ENCODE assay signal across 1 cellular context in the genomic region with DNA sequence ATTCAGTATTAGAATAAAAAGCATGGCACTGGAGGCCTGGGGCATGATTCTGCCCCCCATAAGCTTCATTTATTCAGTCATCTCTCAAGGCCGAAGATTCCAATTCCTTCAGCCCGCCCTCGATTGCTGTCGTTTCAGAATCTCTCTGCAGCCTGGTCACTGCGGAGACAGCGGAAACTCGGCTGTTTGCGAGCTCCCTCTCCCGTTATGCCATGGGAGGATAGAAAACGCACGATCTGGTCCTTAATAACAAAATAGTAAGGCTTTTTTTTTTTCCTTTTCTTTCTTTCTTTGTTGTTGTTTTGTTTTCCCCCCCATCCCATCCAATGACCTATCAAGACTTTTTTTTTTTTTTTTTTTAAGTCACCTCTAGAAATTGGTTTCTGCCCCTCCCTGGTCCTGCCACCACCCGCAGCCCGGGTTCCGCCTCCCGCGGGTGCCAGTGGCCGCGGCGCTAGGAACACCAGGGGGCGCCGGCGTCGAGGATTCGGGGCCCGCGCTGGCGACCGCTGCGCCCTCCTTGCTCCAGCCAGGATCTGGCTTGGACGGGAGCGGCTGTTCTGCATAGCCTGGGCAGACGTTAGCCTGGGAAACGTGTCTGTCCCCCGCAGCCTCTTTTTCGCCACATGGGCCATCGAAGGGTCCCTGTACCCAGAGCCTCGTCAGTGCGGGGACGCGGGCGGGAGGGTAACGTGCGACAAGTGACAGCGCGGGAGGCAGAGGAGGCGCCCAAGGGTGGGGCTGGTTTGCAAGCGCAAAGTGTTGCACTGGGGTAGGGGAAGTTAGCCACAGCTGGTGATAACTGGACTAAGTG.
A peak's percentile ranks its signal among the peaks of the same experiment; 100 is the strongest.
TF ChIP-seq lines count a peak whose summit lies in the region.

No MANE protein-coding gene starts in this region.

TF ChIP-seq in HepG2, 621 proteins besides CTCF, POLR2A, EP300 and RAD21 (continued from another document and continues in another):
- TF ChIP-seq, protein P1, sequence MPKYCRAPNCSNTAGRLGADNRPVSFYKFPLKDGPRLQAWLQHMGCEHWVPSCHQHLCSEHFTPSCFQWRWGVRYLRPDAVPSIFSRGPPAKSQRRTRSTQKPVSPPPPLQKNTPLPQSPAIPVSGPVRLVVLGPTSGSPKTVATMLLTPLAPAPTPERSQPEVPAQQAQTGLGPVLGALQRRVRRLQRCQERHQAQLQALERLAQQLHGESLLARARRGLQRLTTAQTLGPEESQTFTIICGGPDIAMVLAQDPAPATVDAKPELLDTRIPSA (CRISPR knock-in tag; IDR thresholded peaks at IDR 0.05; ENCODE audit: borderline replicate concordance): no peak
- TF ChIP-seq ZNF777 (CRISPR knock-in tag; IDR thresholded peaks at IDR 0.05) (peak; percentile 49; the same call in 1 of the 2 replicates), RELA (CRISPR knock-in tag; IDR thresholded peaks at IDR 0.05) (no peak), ZNF225 (CRISPR knock-in tag; IDR thresholded peaks at IDR 0.05) (no peak; the same call in 1 of the 2 replicates), GABPB1 (CRISPR knock-in tag; IDR thresholded peaks at IDR 0.05) (peak; percentile 63; the same call in 1 of the 2 replicates), ZNF331 (CRISPR knock-in tag; IDR thresholded peaks at IDR 0.05) (peak; percentile 78; the same call in 1 of the 2 replicates), ZNF709 (CRISPR knock-in tag; IDR thresholded peaks at IDR 0.05) (no peak), NCOR1 (IDR thresholded peaks at IDR 0.05; ENCODE audit: borderline replicate concordance, low read length) (no peak), ZSCAN9 (CRISPR knock-in tag; IDR thresholded peaks at IDR 0.05; ENCODE audit: borderline replicate concordance) (no peak), ZNF496 (CRISPR knock-in tag; IDR thresholded peaks at IDR 0.05; ENCODE audit: insufficient replicate concordance) (no peak), BCL6 (CRISPR knock-in tag; IDR thresholded peaks at IDR 0.05) (0 out of 2 replicates have a peak, but pooled peaks have one; percentile 14), ETV5 (CRISPR knock-in tag; IDR thresholded peaks at IDR 0.05; ENCODE audit: borderline replicate concordance) (no peak), ZNF652 (CRISPR knock-in tag; IDR thresholded peaks at IDR 0.05; ENCODE audit: borderline replicate concordance, low read depth) (no peak), ZNF788 (CRISPR knock-in tag; IDR thresholded peaks at IDR 0.05; ENCODE audit: borderline replicate concordance) (no peak), MXI1 (IDR thresholded peaks at IDR 0.05; ENCODE audit: borderline replicate concordance, low read depth, low read length) (no peak), ZNF354B (CRISPR knock-in tag; IDR thresholded peaks at IDR 0.05) (no peak), SRY (CRISPR knock-in tag; IDR thresholded peaks at IDR 0.05) (no peak), PCBP1 (IDR thresholded peaks at IDR 0.05; ENCODE audit: borderline replicate concordance, low read depth, low read length) (no peak), EZH2 (conservative IDR thresholded peaks at IDR 0.05; ENCODE audit: low read depth, low read length) (no peak), ZNF230 (CRISPR knock-in tag; IDR thresholded peaks at IDR 0.05) (no peak), ZNF841 (CRISPR knock-in tag; IDR thresholded peaks at IDR 0.05; ENCODE audit: borderline replicate concordance) (no peak), TOE1 (CRISPR knock-in tag; IDR thresholded peaks at IDR 0.05) (no peak), ARID2 (CRISPR knock-in tag; IDR thresholded peaks at IDR 0.05; ENCODE audit: borderline replicate concordance) (no peak), FOXO1 (CRISPR knock-in tag; IDR thresholded peaks at IDR 0.05) (no peak), MYC (CRISPR knock-in tag; IDR thresholded peaks at IDR 0.05; ENCODE audit: borderline replicate concordance) (no peak; the same call in 1 of the 2 replicates), NR1H2 (CRISPR knock-in tag; IDR thresholded peaks at IDR 0.05; ENCODE audit: borderline replicate concordance, low read depth) (no peak), KAT8 (CRISPR knock-in tag; IDR thresholded peaks at IDR 0.05) (0 out of 2 replicates have a peak, but pooled peaks have one; percentile 28)
- TF ChIP-seq, protein P2, sequence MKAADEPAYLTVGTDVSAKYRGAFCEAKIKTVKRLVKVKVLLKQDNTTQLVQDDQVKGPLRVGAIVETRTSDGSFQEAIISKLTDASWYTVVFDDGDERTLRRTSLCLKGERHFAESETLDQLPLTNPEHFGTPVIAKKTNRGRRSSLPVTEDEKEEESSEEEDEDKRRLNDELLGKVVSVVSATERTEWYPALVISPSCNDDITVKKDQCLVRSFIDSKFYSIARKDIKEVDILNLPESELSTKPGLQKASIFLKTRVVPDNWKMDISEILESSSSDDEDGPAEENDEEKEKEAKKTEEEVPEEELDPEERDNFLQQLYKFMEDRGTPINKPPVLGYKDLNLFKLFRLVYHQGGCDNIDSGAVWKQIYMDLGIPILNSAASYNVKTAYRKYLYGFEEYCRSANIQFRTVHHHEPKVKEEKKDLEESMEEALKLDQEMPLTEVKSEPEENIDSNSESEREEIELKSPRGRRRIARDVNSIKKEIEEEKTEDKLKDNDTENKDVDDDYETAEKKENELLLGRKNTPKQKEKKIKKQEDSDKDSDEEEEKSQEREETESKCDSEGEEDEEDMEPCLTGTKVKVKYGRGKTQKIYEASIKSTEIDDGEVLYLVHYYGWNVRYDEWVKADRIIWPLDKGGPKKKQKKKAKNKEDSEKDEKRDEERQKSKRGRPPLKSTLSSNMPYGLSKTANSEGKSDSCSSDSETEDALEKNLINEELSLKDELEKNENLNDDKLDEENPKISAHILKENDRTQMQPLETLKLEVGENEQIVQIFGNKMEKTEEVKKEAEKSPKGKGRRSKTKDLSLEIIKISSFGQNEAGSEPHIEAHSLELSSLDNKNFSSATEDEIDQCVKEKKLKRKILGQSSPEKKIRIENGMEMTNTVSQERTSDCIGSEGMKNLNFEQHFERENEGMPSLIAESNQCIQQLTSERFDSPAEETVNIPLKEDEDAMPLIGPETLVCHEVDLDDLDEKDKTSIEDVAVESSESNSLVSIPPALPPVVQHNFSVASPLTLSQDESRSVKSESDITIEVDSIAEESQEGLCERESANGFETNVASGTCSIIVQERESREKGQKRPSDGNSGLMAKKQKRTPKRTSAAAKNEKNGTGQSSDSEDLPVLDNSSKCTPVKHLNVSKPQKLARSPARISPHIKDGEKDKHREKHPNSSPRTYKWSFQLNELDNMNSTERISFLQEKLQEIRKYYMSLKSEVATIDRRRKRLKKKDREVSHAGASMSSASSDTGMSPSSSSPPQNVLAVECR (CRISPR knock-in tag; IDR thresholded peaks at IDR 0.05; ENCODE audit: borderline replicate concordance): peak; percentile 24; the same call in 1 of the 2 replicates
- TF ChIP-seq, protein P3, sequence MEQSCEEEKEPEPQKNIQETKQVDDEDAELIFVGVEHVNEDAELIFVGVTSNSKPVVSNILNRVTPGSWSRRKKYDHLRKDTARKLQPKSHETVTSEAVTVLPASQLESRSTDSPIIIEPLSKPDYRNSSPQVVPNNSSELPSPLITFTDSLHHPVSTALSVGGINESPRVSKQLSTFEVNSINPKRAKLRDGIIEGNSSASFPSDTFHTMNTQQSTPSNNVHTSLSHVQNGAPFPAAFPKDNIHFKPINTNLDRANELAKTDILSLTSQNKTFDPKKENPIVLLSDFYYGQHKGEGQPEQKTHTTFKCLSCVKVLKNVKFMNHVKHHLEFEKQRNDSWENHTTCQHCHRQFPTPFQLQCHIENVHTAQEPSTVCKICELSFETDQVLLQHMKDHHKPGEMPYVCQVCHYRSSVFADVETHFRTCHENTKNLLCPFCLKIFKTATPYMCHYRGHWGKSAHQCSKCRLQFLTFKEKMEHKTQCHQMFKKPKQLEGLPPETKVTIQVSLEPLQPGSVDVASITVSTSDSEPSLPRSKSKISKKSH (CRISPR knock-in tag; IDR thresholded peaks at IDR 0.05; ENCODE audit: borderline replicate concordance): 0 out of 2 replicates have a peak, but pooled peaks have one; percentile 34
- TF ChIP-seq, protein P4, sequence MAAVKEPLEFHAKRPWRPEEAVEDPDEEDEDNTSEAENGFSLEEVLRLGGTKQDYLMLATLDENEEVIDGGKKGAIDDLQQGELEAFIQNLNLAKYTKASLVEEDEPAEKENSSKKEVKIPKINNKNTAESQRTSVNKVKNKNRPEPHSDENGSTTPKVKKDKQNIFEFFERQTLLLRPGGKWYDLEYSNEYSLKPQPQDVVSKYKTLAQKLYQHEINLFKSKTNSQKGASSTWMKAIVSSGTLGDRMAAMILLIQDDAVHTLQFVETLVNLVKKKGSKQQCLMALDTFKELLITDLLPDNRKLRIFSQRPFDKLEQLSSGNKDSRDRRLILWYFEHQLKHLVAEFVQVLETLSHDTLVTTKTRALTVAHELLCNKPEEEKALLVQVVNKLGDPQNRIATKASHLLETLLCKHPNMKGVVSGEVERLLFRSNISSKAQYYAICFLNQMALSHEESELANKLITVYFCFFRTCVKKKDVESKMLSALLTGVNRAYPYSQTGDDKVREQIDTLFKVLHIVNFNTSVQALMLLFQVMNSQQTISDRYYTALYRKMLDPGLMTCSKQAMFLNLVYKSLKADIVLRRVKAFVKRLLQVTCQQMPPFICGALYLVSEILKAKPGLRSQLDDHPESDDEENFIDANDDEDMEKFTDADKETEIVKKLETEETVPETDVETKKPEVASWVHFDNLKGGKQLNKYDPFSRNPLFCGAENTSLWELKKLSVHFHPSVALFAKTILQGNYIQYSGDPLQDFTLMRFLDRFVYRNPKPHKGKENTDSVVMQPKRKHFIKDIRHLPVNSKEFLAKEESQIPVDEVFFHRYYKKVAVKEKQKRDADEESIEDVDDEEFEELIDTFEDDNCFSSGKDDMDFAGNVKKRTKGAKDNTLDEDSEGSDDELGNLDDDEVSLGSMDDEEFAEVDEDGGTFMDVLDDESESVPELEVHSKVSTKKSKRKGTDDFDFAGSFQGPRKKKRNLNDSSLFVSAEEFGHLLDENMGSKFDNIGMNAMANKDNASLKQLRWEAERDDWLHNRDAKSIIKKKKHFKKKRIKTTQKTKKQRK (IDR thresholded peaks at IDR 0.05; ENCODE audit: low read length): no peak
- TF ChIP-seq, protein P5, sequence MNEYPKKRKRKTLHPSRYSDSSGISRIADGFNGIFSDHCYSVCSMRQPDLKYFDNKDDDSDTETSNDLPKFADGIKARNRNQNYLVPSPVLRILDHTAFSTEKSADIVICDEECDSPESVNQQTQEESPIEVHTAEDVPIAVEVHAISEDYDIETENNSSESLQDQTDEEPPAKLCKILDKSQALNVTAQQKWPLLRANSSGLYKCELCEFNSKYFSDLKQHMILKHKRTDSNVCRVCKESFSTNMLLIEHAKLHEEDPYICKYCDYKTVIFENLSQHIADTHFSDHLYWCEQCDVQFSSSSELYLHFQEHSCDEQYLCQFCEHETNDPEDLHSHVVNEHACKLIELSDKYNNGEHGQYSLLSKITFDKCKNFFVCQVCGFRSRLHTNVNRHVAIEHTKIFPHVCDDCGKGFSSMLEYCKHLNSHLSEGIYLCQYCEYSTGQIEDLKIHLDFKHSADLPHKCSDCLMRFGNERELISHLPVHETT (CRISPR knock-in tag; conservative IDR thresholded peaks at IDR 0.05): no peak
- TF ChIP-seq, protein P6, sequence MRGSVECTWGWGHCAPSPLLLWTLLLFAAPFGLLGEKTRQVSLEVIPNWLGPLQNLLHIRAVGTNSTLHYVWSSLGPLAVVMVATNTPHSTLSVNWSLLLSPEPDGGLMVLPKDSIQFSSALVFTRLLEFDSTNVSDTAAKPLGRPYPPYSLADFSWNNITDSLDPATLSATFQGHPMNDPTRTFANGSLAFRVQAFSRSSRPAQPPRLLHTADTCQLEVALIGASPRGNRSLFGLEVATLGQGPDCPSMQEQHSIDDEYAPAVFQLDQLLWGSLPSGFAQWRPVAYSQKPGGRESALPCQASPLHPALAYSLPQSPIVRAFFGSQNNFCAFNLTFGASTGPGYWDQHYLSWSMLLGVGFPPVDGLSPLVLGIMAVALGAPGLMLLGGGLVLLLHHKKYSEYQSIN (CRISPR knock-in tag; IDR thresholded peaks at IDR 0.05; ENCODE audit: borderline replicate concordance): no peak
- TF ChIP-seq, protein P7, sequence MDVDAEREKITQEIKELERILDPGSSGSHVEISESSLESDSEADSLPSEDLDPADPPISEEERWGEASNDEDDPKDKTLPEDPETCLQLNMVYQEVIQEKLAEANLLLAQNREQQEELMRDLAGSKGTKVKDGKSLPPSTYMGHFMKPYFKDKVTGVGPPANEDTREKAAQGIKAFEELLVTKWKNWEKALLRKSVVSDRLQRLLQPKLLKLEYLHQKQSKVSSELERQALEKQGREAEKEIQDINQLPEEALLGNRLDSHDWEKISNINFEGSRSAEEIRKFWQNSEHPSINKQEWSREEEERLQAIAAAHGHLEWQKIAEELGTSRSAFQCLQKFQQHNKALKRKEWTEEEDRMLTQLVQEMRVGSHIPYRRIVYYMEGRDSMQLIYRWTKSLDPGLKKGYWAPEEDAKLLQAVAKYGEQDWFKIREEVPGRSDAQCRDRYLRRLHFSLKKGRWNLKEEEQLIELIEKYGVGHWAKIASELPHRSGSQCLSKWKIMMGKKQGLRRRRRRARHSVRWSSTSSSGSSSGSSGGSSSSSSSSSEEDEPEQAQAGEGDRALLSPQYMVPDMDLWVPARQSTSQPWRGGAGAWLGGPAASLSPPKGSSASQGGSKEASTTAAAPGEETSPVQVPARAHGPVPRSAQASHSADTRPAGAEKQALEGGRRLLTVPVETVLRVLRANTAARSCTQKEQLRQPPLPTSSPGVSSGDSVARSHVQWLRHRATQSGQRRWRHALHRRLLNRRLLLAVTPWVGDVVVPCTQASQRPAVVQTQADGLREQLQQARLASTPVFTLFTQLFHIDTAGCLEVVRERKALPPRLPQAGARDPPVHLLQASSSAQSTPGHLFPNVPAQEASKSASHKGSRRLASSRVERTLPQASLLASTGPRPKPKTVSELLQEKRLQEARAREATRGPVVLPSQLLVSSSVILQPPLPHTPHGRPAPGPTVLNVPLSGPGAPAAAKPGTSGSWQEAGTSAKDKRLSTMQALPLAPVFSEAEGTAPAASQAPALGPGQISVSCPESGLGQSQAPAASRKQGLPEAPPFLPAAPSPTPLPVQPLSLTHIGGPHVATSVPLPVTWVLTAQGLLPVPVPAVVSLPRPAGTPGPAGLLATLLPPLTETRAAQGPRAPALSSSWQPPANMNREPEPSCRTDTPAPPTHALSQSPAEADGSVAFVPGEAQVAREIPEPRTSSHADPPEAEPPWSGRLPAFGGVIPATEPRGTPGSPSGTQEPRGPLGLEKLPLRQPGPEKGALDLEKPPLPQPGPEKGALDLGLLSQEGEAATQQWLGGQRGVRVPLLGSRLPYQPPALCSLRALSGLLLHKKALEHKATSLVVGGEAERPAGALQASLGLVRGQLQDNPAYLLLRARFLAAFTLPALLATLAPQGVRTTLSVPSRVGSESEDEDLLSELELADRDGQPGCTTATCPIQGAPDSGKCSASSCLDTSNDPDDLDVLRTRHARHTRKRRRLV (CRISPR knock-in tag; IDR thresholded peaks at IDR 0.05): no peak
